26 cellular contexts compared by ENCODE assay signal in the genomic region with DNA sequence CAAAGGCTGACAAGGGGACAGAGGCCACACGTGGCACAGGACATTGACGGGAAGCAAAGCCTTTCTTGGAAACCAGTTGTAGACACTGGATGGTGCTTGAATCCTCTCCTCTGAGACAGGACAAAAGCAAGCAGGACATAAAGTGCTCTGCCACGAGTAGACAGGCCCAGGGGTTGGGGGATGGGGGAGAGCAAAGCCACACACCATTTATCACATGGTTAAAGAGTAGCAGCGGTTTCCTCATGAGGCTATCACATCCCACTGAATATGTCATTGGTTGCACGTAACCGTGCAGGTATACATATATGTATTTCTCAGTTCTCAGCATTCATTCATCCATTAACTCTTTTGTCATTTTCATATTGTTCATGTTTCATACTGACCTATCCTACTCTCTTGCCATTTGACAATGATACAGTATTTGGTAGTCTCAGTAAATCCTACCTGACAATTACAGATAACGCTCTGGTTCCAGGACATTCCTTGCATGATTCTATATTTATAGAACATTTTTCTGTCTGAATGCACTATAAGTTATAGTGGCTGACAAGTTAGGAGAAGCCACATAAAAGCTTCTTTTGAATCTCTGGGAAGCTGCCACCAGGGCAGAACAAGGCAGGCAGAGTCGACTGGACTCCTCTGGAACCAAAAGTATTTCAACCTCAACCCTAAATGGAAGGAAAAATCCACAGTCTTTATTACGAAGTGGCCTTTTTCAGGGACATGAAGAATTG. TPM values are rescaled to one million over a fixed set of nuclear protein-coding genes. Genes with fewer than 3 reads are reported as not detected.
DNase-seq lines count a peak whose midpoint lies in the region; ATAC-seq, FAIRE-seq and TF ChIP-seq lines count a peak whose summit lies in the region.
"Had no signal": no experiment of that assay in that cellular context is flagged by ENCODE, and none has a peak within 500 bp of the region (broad histone marks: within the 10 kb centered on the region; RNA-seq: fewer than 3 reads in every experiment).

No MANE protein-coding gene starts in this region.

- H4K12ac ChIP-seq in trophoblast cell (ENCODE audit: low read depth, low read length): no peak overlapping the region

- H3K18ac ChIP-seq in trophoblast cell (ENCODE audit: low read length): peak overlapping the region; percentile 13

- peak overlapping the region; percentile 87 for H2BK5ac ChIP-seq in trophoblast cell (ENCODE audit: low read depth, low read length, poor library complexity)

- H3K27me3 ChIP-seq in bronchial epithelial cell (ENCODE audit: control insufficient read depth, insufficient read depth, low read length) (no peaks in the 10 kb centered on the region), trophoblast cell (ENCODE audit: insufficient read depth, low read length) (no peaks in the 10 kb centered on the region)
- H3K27me3 ChIP-seq: spleen had no signal

- H4K8ac ChIP-seq in trophoblast cell (ENCODE audit: low read depth, low read length): peak overlapping the region; percentile 34

- H3K23ac ChIP-seq in trophoblast cell (ENCODE audit: low read length): no peak overlapping the region

- peaks cover 24% of the 10 kb centered on the region for H3K27me3 Mint-ChIP-seq in Calu3 (ENCODE audit: unreplicated experiment)

- no peak overlapping the region for H2AFZ ChIP-seq in trophoblast cell (ENCODE audit: insufficient read depth, low read length, poor library complexity)

- BruUV-seq in Calu3 (replicated peaks; lab: Mats Ljungman, UMichigan): no TSS peak

- no peaks in the 10 kb centered on the region for H3K9me3 ChIP-seq in trophoblast cell (ENCODE audit: insufficient read depth, low read depth, low read length)
- H3K9me3 ChIP-seq: spleen had no signal

- no peaks in the 10 kb centered on the region for H3K9me3 Mint-ChIP-seq in Calu3 (ENCODE audit: low read depth, unreplicated experiment)
- H3K9me3 Mint-ChIP-seq: activated CD4-positive, alpha-beta memory T cell treated with anti-CD3 and anti-CD28 coated beads, Interleukin-2, amount 10 ng/mL, durations not matched to agents 7 days and 5 days; activated naive CD4-positive, alpha-beta T cell treated with anti-CD3 and anti-CD28 coated beads for 36 hours; activated T-cell treated with anti-CD3 and anti-CD28 coated beads, Interleukin-2, amount 50 U/mL, for 24 hours; H9 had no signal

- H3K27ac ChIP-seq in trophoblast cell (ENCODE audit: low read depth, low read length): peak overlapping the region; percentile 74
- H3K27ac ChIP-seq: C4-2B, spleen had no signal

- CTCF ChIA-PET in Calu3 (lab: Charles Lee): interaction anchor here (0.8 kb wide), 1 partner anchor 68 kb away, joined by 5 read pairs; no protein-coding TSS in a partner anchor

- H2AK5ac ChIP-seq in trophoblast cell (ENCODE audit: low read length): peak overlapping the region; percentile 24

- peak overlapping the region; percentile 36 for H3K14ac ChIP-seq in trophoblast cell (ENCODE audit: low read length)

- TF ChIP-seq CTCF in AG10803 (conservative IDR thresholded peaks at IDR 0.05; ENCODE audit: low read length) (no peak), bronchial epithelial cell (IDR thresholded peaks at IDR 0.05; ENCODE audit: insufficient read depth, low read length, severe bottlenecking) (no peak), Calu3 (IDR thresholded peaks at IDR 0.05; ENCODE audit: unreplicated experiment) (no peak)

- peak overlapping the region; percentile 88 for H2BK120ac ChIP-seq in trophoblast cell (ENCODE audit: insufficient read depth, low read length, poor library complexity)

- ATAC-seq in HG02884 (IDR thresholded peaks at IDR 0.05; ENCODE audit: unreplicated experiment) (no peak), GM18511 (IDR thresholded peaks at IDR 0.05; ENCODE audit: unreplicated experiment) (no peak)
- ATAC-seq: left colon had no signal

- peaks cover 7% of the 10 kb centered on the region for H3K79me2 ChIP-seq in trophoblast cell (ENCODE audit: control insufficient read depth, insufficient read depth, low read length, poor library complexity)

- H3K4me1 Mint-ChIP-seq in Calu3 (ENCODE audit: low read depth, unreplicated experiment): no peaks in the 10 kb centered on the region

- intact Hi-C loops in Calu3 (cut with micrococcal nuclease; ENCODE audit: unreplicated experiment): no loop called here

- H3K4ac ChIP-seq in trophoblast cell (ENCODE audit: low read depth, low read length): peak overlapping the region; percentile 12

- H3K4me1 ChIP-seq in trophoblast cell (ENCODE audit: control insufficient read depth in 1 of 2, insufficient read depth in 2 of 2, low read length in 2 of 2): peaks cover 18 to 29% of the 10 kb centered on the region in 2 experiments
- H3K4me1 ChIP-seq: spleen had no signal

- WGBS in trophoblast cell (ENCODE audit: extremely low coverage, insufficient coverage, insufficient read length): no CpG with 5 or more reads among the region's 9 CpGs

- peak overlapping the region; percentile 54 for H3K9ac ChIP-seq in trophoblast cell (ENCODE audit: low read length)

- FAIRE-seq in bronchial epithelial cell (lab: Jason Lieb, UNC): peak; percentile 73
- FAIRE-seq: colon, GM12891 had no signal

- H3K4me2 ChIP-seq in trophoblast cell (ENCODE audit: low read length): no peak overlapping the region

- no peaks in the 10 kb centered on the region for H3K36me3 Mint-ChIP-seq in Calu3 (ENCODE audit: insufficient read depth, unreplicated experiment)

- H3K36me3 ChIP-seq in bronchial epithelial cell (ENCODE audit: control insufficient read depth, insufficient read depth, low read length) (no peaks in the 10 kb centered on the region), trophoblast cell (ENCODE audit: control insufficient read depth in 1 of 2, insufficient read depth in 2 of 2, low read length in 2 of 2) (no peaks in the 10 kb centered on the region)
- H3K36me3 ChIP-seq: spleen had no signal

- peak; percentile 36 for DNase-seq in AG10803 (ENCODE audit: low read depth)
- DNase-seq in NCI-H526 treated with DMSO at 0.1 percent for 48 hours (lab: John Stamatoyannopoulos, UW): peak; percentile 22
- DNase-seq in bronchial epithelial cell (ENCODE audit: low read depth): no peak
- no peak for DNase-seq in trophoblast cell
- no peak for DNase-seq in foreskin melanocyte
- no peak for DNase-seq in Calu3
- DNase-seq: activated CD4-positive, alpha-beta memory T cell treated with anti-CD3 and anti-CD28 coated beads, Interleukin-2, amount 10 ng/mL, durations not matched to agents 7 days and 5 days; activated naive CD4-positive, alpha-beta T cell treated with anti-CD3 and anti-CD28 coated beads for 36 hours; activated T-cell treated with anti-CD3 and anti-CD28 coated beads, Interleukin-2, amount 50 U/mL, for 24 hours; H9; left colon; midbrain; NCI-H1092 treated with DMSO at 0.1 percent for 48 hours; NCI-H2081; NCI-H510A treated with DMSO at 0.1 percent for 48 hours; spleen; stimulated activated CD4-positive, alpha-beta T cell treated with anti-CD3 and anti-CD28 coated beads, Interleukin-4, amount 100 ng/mL, for 4 hours; substantia nigra; T-helper 9 cell had no signal

- H2BK12ac ChIP-seq in trophoblast cell (ENCODE audit: low read length): peak overlapping the region; percentile 47

- no peak overlapping the region for H3K4me3 Mint-ChIP-seq in Calu3 (ENCODE audit: low read depth, unreplicated experiment)
- H3K4me3 Mint-ChIP-seq: activated CD4-positive, alpha-beta memory T cell treated with anti-CD3 and anti-CD28 coated beads, Interleukin-2, amount 10 ng/mL, durations not matched to agents 7 days and 5 days; activated naive CD4-positive, alpha-beta T cell treated with anti-CD3 and anti-CD28 coated beads for 36 hours; activated T-cell treated with anti-CD3 and anti-CD28 coated beads, Interleukin-2, amount 50 U/mL, for 24 hours; H9 had no signal

- H4K91ac ChIP-seq in trophoblast cell (ENCODE audit: low read depth, low read length): peak overlapping the region; percentile 91

- peaks cover 36% of the 10 kb centered on the region for H3K79me1 ChIP-seq in trophoblast cell (ENCODE audit: low read length)

- H3K4me3 ChIP-seq in AG10803 (ENCODE audit: low read length): no peak overlapping the region
- no peak overlapping the region for H3K4me3 ChIP-seq in bronchial epithelial cell (ENCODE audit: low read depth, low read length)
- H3K4me3 ChIP-seq in trophoblast cell (ENCODE audit: low read depth, low read length): no peak overlapping the region
- H3K4me3 ChIP-seq: spleen had no signal

- no peak overlapping the region for H3K27ac Mint-ChIP-seq in Calu3 (ENCODE audit: unreplicated experiment)
- H3K27ac Mint-ChIP-seq: activated CD4-positive, alpha-beta memory T cell treated with anti-CD3 and anti-CD28 coated beads, Interleukin-2, amount 10 ng/mL, durations not matched to agents 7 days and 5 days; activated naive CD4-positive, alpha-beta T cell treated with anti-CD3 and anti-CD28 coated beads for 36 hours; activated T-cell treated with anti-CD3 and anti-CD28 coated beads, Interleukin-2, amount 50 U/mL, for 24 hours; H9 had no signal

RNA-seq across cellular contexts. Expression of a gene that starts 23.6 kb away (rescaled TPM):
- total RNA-seq in bronchial epithelial cell: not detected in 2 replicates
- polyA plus RNA-seq in trophoblast cell (2013): 3.4 and 3.6 TPM in 2 replicates
- not detected in 2 replicates for total RNA-seq in Calu3 (2022)
- total RNA-seq: activated CD4-positive, alpha-beta memory T cell treated with anti-CD3 and anti-CD28 coated beads, Interleukin-2, amount 10 ng/mL, durations not matched to agents 7 days and 5 days; activated naive CD4-positive, alpha-beta T cell treated with anti-CD3 and anti-CD28 coated beads for 36 hours; LHCN-M2; RPMI7951 had no signal
- polyA plus RNA-seq: spleen had no signal

Comparison
In these comparisons a context has a peak if more than half of its experiments do, and no peak if none do; other contexts are left out.
1. DNase-seq: peak in AG10803 (single experiment) and NCI-H526 treated with DMSO at 0.1 percent for 48 hours (single experiment); none in bronchial epithelial cell (single experiment), trophoblast cell (0 of 2), foreskin melanocyte (single experiment) and Calu3 (single experiment).